Comparison of ENCODE assay signal across 17 cellular contexts in genomic region chrX:43175428-43175827, GRCh38.
DNase-seq lines count a peak whose midpoint lies in the region; FAIRE-seq and TF ChIP-seq lines count a peak whose summit lies in the region.
"Had no signal": no experiment of that assay in that cellular context is flagged by ENCODE, and none has a peak within 500 bp of the region (broad histone marks: within the 10 kb centered on the region; RNA-seq: fewer than 3 reads in every experiment).

No MANE protein-coding gene starts in this region.

- no peak overlapping the region for H4K91ac ChIP-seq in mesenchymal stem cell (ENCODE audit: low read length)

- H3K4ac ChIP-seq in mesenchymal stem cell (ENCODE audit: low read depth in 1 of 2, low read length in 2 of 2): no peak overlapping the region

- H3K79me1 ChIP-seq in mesenchymal stem cell (replicated peaks; ENCODE audit: low read length, poor library complexity, severe bottlenecking): no peaks in the 10 kb centered on the region

- no peak overlapping the region for H2AFZ ChIP-seq in mesenchymal stem cell (ENCODE audit: low read depth, low read length)

- DNase-seq in DMS53 (lab: John Stamatoyannopoulos, UW) (peak; percentile 11), DMS53 treated with DMSO at 0.1 percent for 48 hours (lab: John Stamatoyannopoulos, UW; ENCODE audit: unreplicated experiment) (no peak), LNCaP clone FGC (ENCODE audit: low read depth) (peak; percentile 55), epithelial cell of esophagus (ENCODE audit: low read depth) (peak; percentile 4), mesenchymal stem cell (peak; percentile 6), GM12892 (ENCODE audit: insufficient read length) (no peak), glomerular visceral epithelial cell (ENCODE audit: extremely low spot score) (no peak)
- DNase-seq: Calu3; CD4-positive, alpha-beta memory T cell; DMS79; GDM1; H9 had no signal

- no peak overlapping the region for H3K23ac ChIP-seq in mesenchymal stem cell (ENCODE audit: low read length in 2 of 2)

- FAIRE-seq in GM12892 (lab: Jason Lieb, UNC): no peak
- FAIRE-seq: GM19239, H1 had no signal

- no peak for TF ChIP-seq POLR2A in GM12892 (IDR thresholded peaks at IDR 0.05; ENCODE audit: low read depth, low read length)

- TF ChIP-seq CTCF in LNCaP clone FGC (IDR thresholded peaks at IDR 0.05; ENCODE audit: control insufficient read depth, extremely low read depth, insufficient read depth) (no peak), epithelial cell of esophagus (IDR thresholded peaks at IDR 0.05; ENCODE audit: insufficient read depth, low read depth, low read length, missing control alignments) (no peak)

- H3K9ac ChIP-seq in mesenchymal stem cell (ENCODE audit: low read length): no peak overlapping the region
- H3K9ac ChIP-seq: BLaER1 had no signal

- H3K4me3 ChIP-seq in LNCaP clone FGC (ENCODE audit: low read depth, low read length) (no peak overlapping the region), epithelial cell of esophagus (ENCODE audit: low read length) (no peak overlapping the region), mesenchymal stem cell (ENCODE audit: insufficient read depth in 1 of 2, low read depth in 1 of 2, low read length in 2 of 2) (no peak overlapping the region)
- H3K4me3 ChIP-seq: A549, BLaER1 had no signal

- H3K27me3 ChIP-seq in mesenchymal stem cell (ENCODE audit: control insufficient read depth in 1 of 2, insufficient read depth in 1 of 2, low read length in 2 of 2): no peaks in the 10 kb centered on the region

- no peak overlapping the region for H2BK12ac ChIP-seq in mesenchymal stem cell (ENCODE audit: low read length in 2 of 2)

- H2BK120ac ChIP-seq in mesenchymal stem cell (ENCODE audit: low read depth, low read length): no peak overlapping the region

- H3K18ac ChIP-seq in mesenchymal stem cell (ENCODE audit: low read depth in 1 of 2, low read length in 2 of 2): no peak overlapping the region

- H2BK15ac ChIP-seq in mesenchymal stem cell (ENCODE audit: low read depth, poor library complexity, severe bottlenecking): no peak overlapping the region

- H3K9me3 ChIP-seq in mesenchymal stem cell (ENCODE audit: control insufficient read depth, low read length): peaks cover 6% of the 10 kb centered on the region
- H3K9me3 ChIP-seq: A549 had no signal

- H3K4me2 ChIP-seq in mesenchymal stem cell (ENCODE audit: low read length, poor library complexity, severe bottlenecking): no peak overlapping the region
- H3K4me2 ChIP-seq: A549, BLaER1 had no signal

- no peak overlapping the region for H3K27ac ChIP-seq in mesenchymal stem cell (ENCODE audit: low read length, poor library complexity, severe bottlenecking)
- H3K27ac ChIP-seq: 22Rv1, A549, BLaER1 had no signal

- no peak overlapping the region for H4K8ac ChIP-seq in mesenchymal stem cell (ENCODE audit: low read length)

- H2AK5ac ChIP-seq in mesenchymal stem cell (ENCODE audit: low read length, severe bottlenecking): no peak overlapping the region

- 83% methylated on average over 2 of the region's 2 CpGs for WGBS in mesenchymal stem cell

- no peak overlapping the region for H3K14ac ChIP-seq in mesenchymal stem cell (ENCODE audit: low read length in 2 of 2)

- no peaks in the 10 kb centered on the region for H3K4me1 ChIP-seq in mesenchymal stem cell (ENCODE audit: control insufficient read depth, insufficient read depth, low read depth, low read length)
- H3K4me1 ChIP-seq: A549, BLaER1 had no signal

- H2BK5ac ChIP-seq in mesenchymal stem cell (ENCODE audit: low read depth, low read length, poor library complexity, severe bottlenecking): no peak overlapping the region

- H3K36me3 ChIP-seq in mesenchymal stem cell (ENCODE audit: control insufficient read depth in 1 of 2, insufficient read depth in 2 of 2, low read depth in 1 of 2, low read length in 2 of 2): no peaks in the 10 kb centered on the region
- H3K36me3 ChIP-seq: BLaER1 had no signal

Comparison
In these comparisons a context has a peak if more than half of its experiments do, and no peak if none do; other contexts are left out.
1. DNase-seq: peak in DMS53 (single experiment), LNCaP clone FGC (single experiment), epithelial cell of esophagus (single experiment) and mesenchymal stem cell (single experiment); none in DMS53 treated with DMSO at 0.1 percent for 48 hours (single experiment), GM12892 (single experiment) and glomerular visceral epithelial cell (single experiment).